19 cellular contexts compared by ENCODE assay signal in genomic region chr3:31444220-31445142, GRCh38.
"Had no signal": no experiment of that assay in that cellular context is flagged by ENCODE, and none has a peak within 500 bp of the region (broad histone marks: within the 10 kb centered on the region; RNA-seq: fewer than 3 reads in every experiment).

No MANE protein-coding gene starts in this region.

- H3K36me3 Mint-ChIP-seq: natural killer cell had no signal

- H3K36me3 ChIP-seq: ascending aorta, esophagus muscularis mucosa, thoracic aorta, uterus, WERI-Rb-1 had no signal

- H3K27ac Mint-ChIP-seq: activated CD8-positive, alpha-beta T cell treated with anti-CD3 and anti-CD28 coated beads, Interleukin-2, amount 10 ng/mL, durations not matched to agents 7 days and 5 days; activated naive CD8-positive, alpha-beta T cell treated with anti-CD3 and anti-CD28 coated beads, Interleukin-2, amount 50 U/mL, for 24 hours; activated T-helper 1 cell treated with anti-CD3 and anti-CD28 coated beads, Interleukin-12 subunit alpha, Interleukin-12 subunit beta, Interleukin-2, Interleukin-4 antibody, amounts not matched to agents 30 ng/mL and 10 ng/mL and 1 ng/mL, durations not matched to agents 14 hours and 24 hours and 36 hours; natural killer cell; stimulated activated naive CD8-positive, alpha-beta T cell treated with anti-CD3 and anti-CD28 coated beads, Interleukin-15, amount 100 ng/mL, for 72 hours had no signal

- H3K27me3 Mint-ChIP-seq: activated naive CD8-positive, alpha-beta T cell treated with anti-CD3 and anti-CD28 coated beads, Interleukin-2, amount 50 U/mL, for 24 hours; stimulated activated naive CD8-positive, alpha-beta T cell treated with anti-CD3 and anti-CD28 coated beads, Interleukin-15, amount 100 ng/mL, for 72 hours had no signal

- H3K4me1 ChIP-seq: ascending aorta, esophagus muscularis mucosa, uterus had no signal

- H3K9me3 ChIP-seq: thoracic aorta, uterus had no signal

- H3K9me3 Mint-ChIP-seq: natural killer cell had no signal

- H3K4me3 ChIP-seq: ascending aorta, esophagus muscularis mucosa, thoracic aorta, uterus had no signal

- DNase-seq: activated CD4-positive, alpha-beta T cell treated with anti-CD3 and anti-CD28 coated beads for 48 hours; activated CD8-positive, alpha-beta memory T cell treated with anti-CD3 and anti-CD28 coated beads, Interleukin-2, amount 50 U/mL, for 48 hours; activated CD8-positive, alpha-beta T cell treated with anti-CD3 and anti-CD28 coated beads, Interleukin-2, amount 10 ng/mL, durations not matched to agents 7 days and 5 days; activated naive CD4-positive, alpha-beta T cell treated with Interleukin-2 at 50 U/mL for 16 hours; activated naive CD8-positive, alpha-beta T cell treated with anti-CD3 and anti-CD28 coated beads, Interleukin-2, amount 50 U/mL, for 24 hours; hypothalamus; natural killer cell; occipital lobe; stimulated activated CD4-positive, alpha-beta T cell treated with anti-CD3 and anti-CD28 coated beads, Interleukin-4, amount 100 ng/mL, for 24 hours; stimulated activated naive CD8-positive, alpha-beta T cell treated with anti-CD3 and anti-CD28 coated beads, Interleukin-15, amount 100 ng/mL, for 72 hours; T1000; uterus; WERI-Rb-1 had no signal

- H3K4me3 Mint-ChIP-seq: activated CD8-positive, alpha-beta T cell treated with anti-CD3 and anti-CD28 coated beads, Interleukin-2, amount 10 ng/mL, durations not matched to agents 7 days and 5 days; activated naive CD8-positive, alpha-beta T cell treated with anti-CD3 and anti-CD28 coated beads, Interleukin-2, amount 50 U/mL, for 24 hours; activated T-helper 1 cell treated with anti-CD3 and anti-CD28 coated beads, Interleukin-12 subunit alpha, Interleukin-12 subunit beta, Interleukin-2, Interleukin-4 antibody, amounts not matched to agents 30 ng/mL and 10 ng/mL and 1 ng/mL, durations not matched to agents 14 hours and 24 hours and 36 hours; natural killer cell; stimulated activated naive CD8-positive, alpha-beta T cell treated with anti-CD3 and anti-CD28 coated beads, Interleukin-15, amount 100 ng/mL, for 72 hours had no signal

- FAIRE-seq: bronchial epithelial cell, endometrium had no signal

- H3K27ac ChIP-seq: ascending aorta, esophagus muscularis mucosa, thoracic aorta, uterus, WERI-Rb-1 had no signal

- H3K27me3 ChIP-seq: ascending aorta, esophagus muscularis mucosa, uterus had no signal

- ATAC-seq: activated CD8-positive, alpha-beta T cell treated with anti-CD3 and anti-CD28 coated beads, Interleukin-2, amount 10 ng/mL, durations not matched to agents 7 days and 5 days; activated naive CD8-positive, alpha-beta T cell treated with anti-CD3 and anti-CD28 coated beads, Interleukin-2, amount 50 U/mL, for 24 hours; natural killer cell; stimulated activated naive CD8-positive, alpha-beta T cell treated with anti-CD3 and anti-CD28 coated beads, Interleukin-15, amount 100 ng/mL, for 72 hours had no signal
